13 cellular contexts compared by ENCODE assay signal in the genomic region with DNA sequence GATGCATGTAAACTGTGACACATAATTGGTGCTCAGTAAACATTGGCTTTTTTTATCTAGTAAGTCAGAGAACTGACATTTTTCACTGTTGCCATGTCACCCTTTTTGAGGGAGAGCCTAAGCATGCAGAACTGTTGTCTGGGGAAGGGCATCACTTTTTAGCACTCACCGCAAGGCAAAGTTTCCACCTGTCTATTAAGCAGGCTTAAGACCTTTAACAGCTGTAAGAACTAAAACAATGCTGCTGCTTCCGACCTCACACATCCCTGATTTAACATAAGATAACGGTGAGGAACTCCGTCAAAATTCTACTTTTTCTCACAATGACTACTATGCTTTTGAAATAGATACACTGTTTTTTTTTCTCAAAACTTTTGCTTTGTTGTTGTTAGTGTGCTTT.
DNase-seq lines count a peak whose midpoint lies in the region; ATAC-seq and TF ChIP-seq lines count a peak whose summit lies in the region.
"Had no signal": no experiment of that assay in that cellular context is flagged by ENCODE, and none has a peak within 500 bp of the region (broad histone marks: within the 10 kb centered on the region; RNA-seq: fewer than 3 reads in every experiment).

No MANE protein-coding gene starts in this region.

- ATAC-seq in HG03097 (IDR thresholded peaks at IDR 0.05; ENCODE audit: low FRiP score, unreplicated experiment) (no peak), HG02588 (IDR thresholded peaks at IDR 0.05; ENCODE audit: unreplicated experiment) (no peak)
- ATAC-seq: Panc1 had no signal

- H3K27ac ChIP-seq in skin epidermis, result peak overlapping the region in 12 of 21 experiments; percentile 19 to 88 (median 51)

- no peak for TF ChIP-seq CTCF in fibroblast of villous mesenchyme (IDR thresholded peaks at IDR 0.05; ENCODE audit: insufficient read depth, low read depth, low read length)

- H3K4me3 ChIP-seq in fibroblast of villous mesenchyme (ENCODE audit: low read depth, low read length) (no peak overlapping the region), skin epidermis (no peak overlapping the region)

- DNase-seq in NCI-H146 treated with DMSO at 0.1 percent for 48 hours (lab: John Stamatoyannopoulos, UW; ENCODE audit: unreplicated experiment) (peak; percentile 38), NCI-H146 (lab: John Stamatoyannopoulos, UW) (no peak), RPMI7951 (ENCODE audit: low read depth) (peak; percentile 0), fibroblast of villous mesenchyme (ENCODE audit: low read depth) (peak; percentile 19), NCI-H69 (lab: John Stamatoyannopoulos, UW) (no peak)
- DNase-seq: COR-L47, NCI-H1092 treated with DMSO at 0.1 percent for 48 hours, NCI-H187, Right ventricle myocardium superior had no signal

Comparison
In these comparisons a context has a peak if more than half of its experiments do, and no peak if none do; other contexts are left out.
1. DNase-seq: peak in NCI-H146 treated with DMSO at 0.1 percent for 48 hours (single experiment), RPMI7951 (single experiment) and fibroblast of villous mesenchyme (single experiment); none in NCI-H146 (single experiment) and NCI-H69 (single experiment).